1 cellular context compared by ENCODE assay signal in the genomic region with DNA sequence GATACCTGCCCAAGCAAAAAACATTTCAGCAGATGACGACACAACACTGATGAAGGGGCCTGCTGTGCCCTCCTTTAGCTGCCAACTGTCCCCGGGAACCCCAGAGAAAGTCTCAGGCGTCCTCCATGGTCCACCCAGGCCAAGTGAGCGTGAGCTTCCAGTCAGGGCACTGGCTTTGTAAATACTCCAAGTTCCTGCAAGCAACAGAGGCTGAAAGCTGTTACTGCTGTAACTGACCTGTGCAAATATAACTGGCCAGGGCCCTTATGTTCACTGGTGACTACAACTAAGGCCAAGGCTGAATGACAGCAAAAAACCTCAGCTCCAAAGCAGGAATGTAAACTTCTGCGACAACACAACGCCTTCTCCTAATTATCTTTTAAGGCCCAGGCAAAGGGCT.
TF ChIP-seq lines count a peak whose summit lies in the region.

No MANE protein-coding gene starts in this region.

TF ChIP-seq in HCT116, 20 proteins besides CTCF, POLR2A, EP300 and RAD21 (continued from another document):
- TF ChIP-seq REST (IDR thresholded peaks at IDR 0.05; ENCODE audit: low read depth) (no peak), JUND (IDR thresholded peaks at IDR 0.05) (no peak)
- TF ChIP-seq, protein P1, sequence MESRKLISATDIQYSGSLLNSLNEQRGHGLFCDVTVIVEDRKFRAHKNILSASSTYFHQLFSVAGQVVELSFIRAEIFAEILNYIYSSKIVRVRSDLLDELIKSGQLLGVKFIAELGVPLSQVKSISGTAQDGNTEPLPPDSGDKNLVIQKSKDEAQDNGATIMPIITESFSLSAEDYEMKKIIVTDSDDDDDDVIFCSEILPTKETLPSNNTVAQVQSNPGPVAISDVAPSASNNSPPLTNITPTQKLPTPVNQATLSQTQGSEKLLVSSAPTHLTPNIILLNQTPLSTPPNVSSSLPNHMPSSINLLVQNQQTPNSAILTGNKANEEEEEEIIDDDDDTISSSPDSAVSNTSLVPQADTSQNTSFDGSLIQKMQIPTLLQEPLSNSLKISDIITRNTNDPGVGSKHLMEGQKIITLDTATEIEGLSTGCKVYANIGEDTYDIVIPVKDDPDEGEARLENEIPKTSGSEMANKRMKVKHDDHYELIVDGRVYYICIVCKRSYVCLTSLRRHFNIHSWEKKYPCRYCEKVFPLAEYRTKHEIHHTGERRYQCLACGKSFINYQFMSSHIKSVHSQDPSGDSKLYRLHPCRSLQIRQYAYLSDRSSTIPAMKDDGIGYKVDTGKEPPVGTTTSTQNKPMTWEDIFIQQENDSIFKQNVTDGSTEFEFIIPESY (IDR thresholded peaks at IDR 0.05; ENCODE audit: extremely low read depth, insufficient replicate concordance, low read length), result no peak
